Comparison of ENCODE assay signal across 8 cellular contexts in the genomic region with DNA sequence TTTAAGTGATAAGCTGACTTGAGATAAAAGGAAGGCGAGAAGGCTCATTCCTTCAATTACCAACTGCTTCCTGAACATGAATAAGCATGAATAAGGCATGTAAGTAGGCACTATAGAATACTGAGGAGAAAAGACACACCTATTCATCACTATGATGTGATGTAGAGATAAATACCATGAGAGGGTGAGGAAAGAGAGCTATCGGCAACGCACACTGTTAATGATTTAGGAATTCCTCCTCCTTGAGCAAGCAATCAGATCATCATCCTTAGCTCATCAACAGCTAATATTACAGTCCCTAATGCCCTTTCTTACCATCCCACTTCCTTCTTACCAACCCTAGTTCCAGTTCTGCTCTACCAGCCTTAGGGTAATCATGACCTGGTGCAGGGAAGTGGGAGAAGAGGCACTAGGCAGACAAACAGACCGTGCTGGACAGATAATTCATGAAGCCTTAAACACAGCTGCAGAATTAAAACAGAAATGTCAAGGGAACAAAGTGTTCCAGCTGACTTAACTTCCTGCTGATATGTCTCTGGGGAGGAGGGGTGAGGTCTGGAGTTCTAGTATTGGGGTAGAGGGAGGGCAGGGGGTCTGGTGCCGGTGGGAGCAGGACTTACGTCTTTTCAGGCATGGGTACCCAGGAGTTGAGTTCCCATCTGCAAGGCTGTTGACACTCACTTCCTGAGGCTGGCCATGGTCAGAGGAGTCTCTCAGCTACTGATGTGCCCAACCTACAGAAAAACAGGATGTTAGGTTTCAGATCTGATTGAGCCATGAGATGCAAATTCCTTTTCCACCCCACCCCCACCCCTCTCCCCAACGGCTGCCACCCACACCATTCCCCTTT. TPM values are rescaled to one million over a fixed set of nuclear protein-coding genes. Genes with fewer than 3 reads are reported as not detected.
DNase-seq lines count a peak whose midpoint lies in the region; ATAC-seq and TF ChIP-seq lines count a peak whose summit lies in the region.

No MANE protein-coding gene starts in this region.

- ATAC-seq in activated CD4-positive, CD25-positive, alpha-beta regulatory T cell treated with anti-CD3 and anti-CD28 coated beads, Interleukin-2, amount 50 U/mL, for 24 hours, result peak; percentile 39 to 53
- ATAC-seq in HG03097 (IDR thresholded peaks at IDR 0.05; ENCODE audit: low FRiP score, unreplicated experiment), result peak; percentile 76

- peaks cover 52% of the 10 kb centered on the region for H3K4me1 Mint-ChIP-seq in T-helper 2 cell treated with Interferon-gamma antibody and Interleukin-4, amounts not matched to agents 5 μg/mL and 100 μg/mL, for 36 hours (ENCODE audit: low read depth)

- peak overlapping the region; percentile 90 for H3K27ac Mint-ChIP-seq in T-helper 2 cell treated with Interferon-gamma antibody and Interleukin-4, amounts not matched to agents 5 μg/mL and 100 μg/mL, for 36 hours

- peaks cover 14% of the 10 kb centered on the region for H3K36me3 Mint-ChIP-seq in T-helper 2 cell treated with Interferon-gamma antibody and Interleukin-4, amounts not matched to agents 5 μg/mL and 100 μg/mL, for 36 hours (ENCODE audit: low read depth)

- H3K27me3 Mint-ChIP-seq in T-helper 2 cell treated with Interferon-gamma antibody and Interleukin-4, amounts not matched to agents 5 μg/mL and 100 μg/mL, for 36 hours (ENCODE audit: low read depth), result no peaks in the 10 kb centered on the region

- H3K9me3 Mint-ChIP-seq in T-helper 2 cell treated with Interferon-gamma antibody and Interleukin-4, amounts not matched to agents 5 μg/mL and 100 μg/mL, for 36 hours, result peaks cover 13% of the 10 kb centered on the region

- H3K4me3 Mint-ChIP-seq in T-helper 2 cell treated with Interferon-gamma antibody and Interleukin-4, amounts not matched to agents 5 μg/mL and 100 μg/mL, for 36 hours, result peak overlapping the region; percentile 87

- no peak for DNase-seq in activated CD4-positive, CD25-positive, alpha-beta regulatory T cell treated with anti-CD3 and anti-CD28 coated beads, Interleukin-2, amount 50 U/mL, for 72 hours
- no peak for DNase-seq in T-helper 2 cell treated with Interferon-gamma antibody and Interleukin-4, amounts not matched to agents 5 μg/mL and 100 μg/mL, for 36 hours (ENCODE audit: low spot score)
- DNase-seq in fibroblast of villous mesenchyme (ENCODE audit: low read depth), result peak; percentile 46
- peak; percentile 68 for DNase-seq in pons (ENCODE audit: low spot score)
- DNase-seq in NCI-H2081 treated with DMSO at 0.1 percent for 48 hours (lab: John Stamatoyannopoulos, UW), result no peak
- DNase-seq in stimulated activated CD4-positive, alpha-beta T cell treated with anti-CD3 and anti-CD28 coated beads, Interleukin-4, amount 100 ng/mL, for 4 hours, result no peak

- no peak overlapping the region for H3K4me3 ChIP-seq in fibroblast of villous mesenchyme (ENCODE audit: low read depth, low read length)

- TF ChIP-seq CTCF in fibroblast of villous mesenchyme (IDR thresholded peaks at IDR 0.05; ENCODE audit: insufficient read depth, low read depth, low read length), result no peak

RNA-seq across cellular contexts. Expression of gene RCSD1, which starts 12.7 kb away (rescaled TPM):
- 0.64 and 1.3 TPM in 2 replicates for total RNA-seq in fibroblast of villous mesenchyme

Comparison
In these comparisons a context has a peak if more than half of its experiments do, and no peak if none do; other contexts are left out.
1. DNase-seq: peak in fibroblast of villous mesenchyme (single experiment) and pons (single experiment); none in activated CD4-positive, CD25-positive, alpha-beta regulatory T cell treated with anti-CD3 and anti-CD28 coated beads, Interleukin-2, amount 50 U/mL, for 72 hours (single experiment), T-helper 2 cell treated with Interferon-gamma antibody and Interleukin-4, amounts not matched to agents 5 μg/mL and 100 μg/mL, for 36 hours (single experiment), NCI-H2081 treated with DMSO at 0.1 percent for 48 hours (single experiment) and stimulated activated CD4-positive, alpha-beta T cell treated with anti-CD3 and anti-CD28 coated beads, Interleukin-4, amount 100 ng/mL, for 4 hours (0 of 2).